ENCODE assay signal across 8 cellular contexts in genomic region chr7:50068026-50068425, GRCh38. TPM values are rescaled to one million over a fixed set of nuclear protein-coding genes. Genes with fewer than 3 reads are reported as not detected.
DNase-seq lines count a peak whose midpoint lies in the region; ATAC-seq lines count a peak whose summit lies in the region.

No MANE protein-coding gene starts in this region.

- no peak for ATAC-seq in GM21360 (IDR thresholded peaks at IDR 0.05; ENCODE audit: unreplicated experiment)

- no peak overlapping the region for H3K9ac ChIP-seq in GM23248

- H3F3A ChIP-seq in GM23248 (ENCODE audit: insufficient read depth) = no peaks in the 10 kb centered on the region

- peaks cover 6% of the 10 kb centered on the region; the same call in 1 of the 2 replicates for H3K4me1 ChIP-seq in GM23248 (ENCODE audit: insufficient read depth)
- peaks cover 10% of the 10 kb centered on the region for H3K4me1 ChIP-seq in effector memory CD4-positive, alpha-beta T cell (ENCODE audit: control insufficient read depth, insufficient read depth, low read length, poor library complexity, severe bottlenecking)

- peak overlapping the region; percentile 75 for H3K4me3 ChIP-seq in GM23248
- H3K4me3 ChIP-seq in effector memory CD4-positive, alpha-beta T cell (ENCODE audit: insufficient read depth, low read depth, low read length, poor library complexity, severe bottlenecking) = peak overlapping the region; percentile 61

- H3K79me2 ChIP-seq in GM23248 (ENCODE audit: insufficient read depth) = no peaks in the 10 kb centered on the region

- no peaks in the 10 kb centered on the region for H4K20me1 ChIP-seq in GM23248 (ENCODE audit: insufficient read depth)

- peak overlapping the region; percentile 89 for H2AFZ ChIP-seq in GM23248

- no peaks in the 10 kb centered on the region for H3K9me2 ChIP-seq in GM23248 (ENCODE audit: insufficient read depth)

- no peak overlapping the region for H3K27ac ChIP-seq in GM23248
- peak overlapping the region; percentile 28 for H3K27ac ChIP-seq in effector memory CD4-positive, alpha-beta T cell (ENCODE audit: insufficient read depth, low read length, poor library complexity, severe bottlenecking)

- H3K27me3 ChIP-seq in GM23248 (replicated peaks; ENCODE audit: insufficient read depth) = no peaks in the 10 kb centered on the region
- no peaks in the 10 kb centered on the region for H3K27me3 ChIP-seq in effector memory CD4-positive, alpha-beta T cell (replicated peaks; ENCODE audit: control insufficient read depth, insufficient read depth, low read length, poor library complexity, severe bottlenecking)

- H3K36me3 ChIP-seq in GM23248 (ENCODE audit: low read depth) = no peaks in the 10 kb centered on the region
- no peaks in the 10 kb centered on the region for H3K36me3 ChIP-seq in effector memory CD4-positive, alpha-beta T cell (ENCODE audit: control insufficient read depth, insufficient read depth, low read length)

- WGBS in GM23248 (ENCODE audit: low coverage in 1 of 2, low lambda C conversion rate in 2 of 2, missing lambda C conversion rate in 2 of 2), 2 experiments = 0% methylated on average over 2 of the region's 2 CpGs

- H3K4me2 ChIP-seq in GM23248 (ENCODE audit: unreplicated experiment) = peak overlapping the region; percentile 97

- DNase-seq in DMS153 treated with DMSO at 0.1 percent for 48 hours (lab: John Stamatoyannopoulos, UW; ENCODE audit: unreplicated experiment) (peak; percentile 50), GM23248 (peak; percentile 40), OCI-M1 (lab: John Stamatoyannopoulos, UW) (peak; percentile 51), pons (ENCODE audit: low spot score) (peak; percentile 17), globus pallidus (ENCODE audit: low spot score) (no peak), NCI-H1694 treated with DMSO at 0.1 percent for 48 hours (lab: John Stamatoyannopoulos, UW) (no peak)
- no peak for DNase-seq in effector memory CD4-positive, alpha-beta T cell

- in situ Hi-C loops in GM23248 (cut with MboI) = no loop called here

- H3K9me3 ChIP-seq in GM23248 (ENCODE audit: low read depth) = no peaks in the 10 kb centered on the region
- H3K9me3 ChIP-seq in effector memory CD4-positive, alpha-beta T cell (ENCODE audit: control insufficient read depth, low read length) = no peaks in the 10 kb centered on the region

RNA-seq across cellular contexts. Expression of gene ZPBP, which starts 25.0 kb away (rescaled TPM):
- not detected in 2 replicates for total RNA-seq in GM23248 (2014; rRNA removed; shearing (Covaris generic))
- not detected in 2 replicates for polyA plus RNA-seq in GM23248 (2016; fragmentation: Nextera tagmentation; extraction: Ambion mirVana)

Comparison
In these comparisons a context has a peak if more than half of its experiments do, and no peak if none do; other contexts are left out.
1. DNase-seq: peak in DMS153 treated with DMSO at 0.1 percent for 48 hours (single experiment), GM23248 (single experiment), OCI-M1 (single experiment) and pons (single experiment); none in effector memory CD4-positive, alpha-beta T cell (0 of 3), globus pallidus (single experiment) and NCI-H1694 treated with DMSO at 0.1 percent for 48 hours (single experiment).